Comparison of ENCODE assay signal across 8 cellular contexts in genomic region chr22:29030016-29030617, GRCh38. TPM values are rescaled to one million over a fixed set of nuclear protein-coding genes. Genes with fewer than 3 reads are reported as not detected.
DNase-seq lines count a peak whose midpoint lies in the region; ATAC-seq and TF ChIP-seq lines count a peak whose summit lies in the region.

No MANE protein-coding gene starts in this region.

- H3K27me3 Mint-ChIP-seq in Calu3 (ENCODE audit: unreplicated experiment) (no peaks in the 10 kb centered on the region), progenitor cell of endocrine pancreas (peaks cover 6% of the 10 kb centered on the region)

- H3K4me2 ChIP-seq in fibroblast of lung (ENCODE audit: extremely low read depth, insufficient read depth, low read length) = peak overlapping the region; percentile 68

- H3K9me3 ChIP-seq in fibroblast of lung (ENCODE audit: control insufficient read depth, insufficient read depth, low read depth, low read length) = no peaks in the 10 kb centered on the region

- H3K4me1 Mint-ChIP-seq in Calu3 (ENCODE audit: low read depth, unreplicated experiment) (peaks cover 60% of the 10 kb centered on the region), progenitor cell of endocrine pancreas (ENCODE audit: low read depth) (peaks cover 20% of the 10 kb centered on the region)

- no peaks in the 10 kb centered on the region for H3K27me3 ChIP-seq in fibroblast of lung (ENCODE audit: control insufficient read depth, insufficient read depth, low read length)

- no peak overlapping the region for H2AFZ ChIP-seq in fibroblast of lung (ENCODE audit: low read length)

- CTCF ChIA-PET in Calu3 (lab: Charles Lee) = interaction anchor here (1.0 to 4.2 kb wide), 7 partner anchors 10 to 174 kb away, joined by 3 to 22 read pairs (median 7); partner anchors contain the start of gene ZNRF3

- DNase-seq in Calu3 = peak; percentile 68
- DNase-seq in RKO (ENCODE audit: low spot score) = peak; percentile 20
- DNase-seq in fibroblast of lung (ENCODE audit: low read depth in 2 of 2) = peak; percentile 37 to 85
- DNase-seq in progenitor cell of endocrine pancreas (ENCODE audit: low spot score, unreplicated experiment) = no peak
- no peak for DNase-seq in NCI-H187 treated with DMSO at 0.1 percent for 48 hours (lab: John Stamatoyannopoulos, UW)
- no peak for DNase-seq in C1 segment of cervical spinal cord (lab: John Stamatoyannopoulos, UW)

- ATAC-seq in GM21576 (IDR thresholded peaks at IDR 0.05; ENCODE audit: unreplicated experiment) (no peak), HG03520 (IDR thresholded peaks at IDR 0.05; ENCODE audit: unreplicated experiment) (no peak)

- H3K27ac ChIP-seq in fibroblast of lung (ENCODE audit: insufficient read depth, low read length) = peak overlapping the region; percentile 14

- H3K36me3 ChIP-seq in fibroblast of lung (ENCODE audit: control insufficient read depth, insufficient read depth, low read length) = no peaks in the 10 kb centered on the region

- H3K36me3 Mint-ChIP-seq in Calu3 (ENCODE audit: insufficient read depth, unreplicated experiment) = peaks cover 53% of the 10 kb centered on the region
- H3K36me3 Mint-ChIP-seq in progenitor cell of endocrine pancreas (ENCODE audit: insufficient read depth) = no peaks in the 10 kb centered on the region

- peak overlapping the region in 3 of 4 experiments; percentile 4 to 52 (median 45) for H3K4me3 ChIP-seq in fibroblast of lung (replicated peaks in 1 of 4; ENCODE audit: control extremely low read depth in 1 of 4, insufficient read depth in 1 of 4, low read depth in 3 of 4, low read length in 4 of 4)

- BruUV-seq in Calu3 (replicated peaks; lab: Mats Ljungman, UMichigan) = TSS peak; percentile 65

- no peaks in the 10 kb centered on the region for H3K79me2 ChIP-seq in fibroblast of lung (ENCODE audit: control insufficient read depth, insufficient read depth, low read length)

- H3K4me1 ChIP-seq in fibroblast of lung (ENCODE audit: control insufficient read depth, extremely low read depth, insufficient read depth, low read length) = peaks cover 17% of the 10 kb centered on the region

- H3K9me3 Mint-ChIP-seq in Calu3 (ENCODE audit: low read depth, unreplicated experiment) = no peaks in the 10 kb centered on the region
- H3K9me3 Mint-ChIP-seq in progenitor cell of endocrine pancreas (ENCODE audit: low read depth) = no peaks in the 10 kb centered on the region

- no peaks in the 10 kb centered on the region for H4K20me1 ChIP-seq in fibroblast of lung (ENCODE audit: control insufficient read depth, extremely low read depth, insufficient read depth, low read length)

- H3K9ac ChIP-seq in fibroblast of lung (ENCODE audit: insufficient read depth, low read length) = peak overlapping the region; percentile 32

- H3K4me3 Mint-ChIP-seq in Calu3 (ENCODE audit: low read depth, unreplicated experiment) = peak overlapping the region; percentile 92
- H3K4me3 Mint-ChIP-seq in progenitor cell of endocrine pancreas (ENCODE audit: low read depth) = peak overlapping the region; percentile 78

- TF ChIP-seq CTCF in Calu3 (IDR thresholded peaks at IDR 0.05; ENCODE audit: unreplicated experiment) (no peak), fibroblast of lung (conservative IDR thresholded peaks at IDR 0.05 in 1 of 2, IDR thresholded peaks at IDR 0.05 in 1 of 2; ENCODE audit: low read depth in 1 of 2, low read length in 2 of 2) (no peak), progenitor cell of endocrine pancreas (IDR thresholded peaks at IDR 0.05; ENCODE audit: unreplicated experiment) (no peak)

- intact Hi-C loops in Calu3 (cut with micrococcal nuclease; ENCODE audit: unreplicated experiment) = loop anchor here (1.0 to 2.0 kb wide), 3 partner anchors 8 to 145 kb away; no protein-coding TSS in a partner anchor

- H3K27ac Mint-ChIP-seq in Calu3 (ENCODE audit: unreplicated experiment) = peak overlapping the region; percentile 99
- peak overlapping the region; percentile 77 for H3K27ac Mint-ChIP-seq in progenitor cell of endocrine pancreas

RNA-seq across cellular contexts. Expression of gene C22orf31, which starts 31.5 kb away (rescaled TPM):
- not detected in 2 replicates for total RNA-seq in Calu3 (2022)
- 0.17 TPM in 1 of 2 replicates, not detected in the other for total RNA-seq in fibroblast of lung
- polyA plus RNA-seq in fibroblast of lung = 0.14 TPM in 1 of 2 replicates, not detected in the other
- polyA plus RNA-seq in fibroblast of lung (2012) = not detected in 2 replicates
- polyA minus RNA-seq in fibroblast of lung (ENCODE audit: low replicate concordance) = not detected in 2 replicates
- not detected in 2 replicates for total RNA-seq in progenitor cell of endocrine pancreas

RNA-seq across cellular contexts. Expression of gene KREMEN1, which starts 42.7 kb away (rescaled TPM):
- total RNA-seq in Calu3 (2022) (2.1 and 2.8 TPM in 2 replicates), fibroblast of lung (6.4 and 12.9 TPM in 2 replicates), progenitor cell of endocrine pancreas (10.5 and 11.5 TPM in 2 replicates)
- polyA plus RNA-seq in fibroblast of lung = 7.0 and 13.5 TPM in 2 replicates
- 8.9 and 16.6 TPM in 2 replicates for polyA plus RNA-seq in fibroblast of lung (2012)
- 18.4 and 44.1 TPM in 2 replicates for polyA minus RNA-seq in fibroblast of lung (ENCODE audit: low replicate concordance)

Comparison
In these comparisons a context has a peak if more than half of its experiments do, and no peak if none do; other contexts are left out.
1. DNase-seq: peak in Calu3 (single experiment), RKO (single experiment) and fibroblast of lung (2 of 2); none in progenitor cell of endocrine pancreas (single experiment), NCI-H187 treated with DMSO at 0.1 percent for 48 hours (single experiment) and C1 segment of cervical spinal cord (0 of 14).